ENCODE assay signal across 8 cellular contexts in the genomic region with DNA sequence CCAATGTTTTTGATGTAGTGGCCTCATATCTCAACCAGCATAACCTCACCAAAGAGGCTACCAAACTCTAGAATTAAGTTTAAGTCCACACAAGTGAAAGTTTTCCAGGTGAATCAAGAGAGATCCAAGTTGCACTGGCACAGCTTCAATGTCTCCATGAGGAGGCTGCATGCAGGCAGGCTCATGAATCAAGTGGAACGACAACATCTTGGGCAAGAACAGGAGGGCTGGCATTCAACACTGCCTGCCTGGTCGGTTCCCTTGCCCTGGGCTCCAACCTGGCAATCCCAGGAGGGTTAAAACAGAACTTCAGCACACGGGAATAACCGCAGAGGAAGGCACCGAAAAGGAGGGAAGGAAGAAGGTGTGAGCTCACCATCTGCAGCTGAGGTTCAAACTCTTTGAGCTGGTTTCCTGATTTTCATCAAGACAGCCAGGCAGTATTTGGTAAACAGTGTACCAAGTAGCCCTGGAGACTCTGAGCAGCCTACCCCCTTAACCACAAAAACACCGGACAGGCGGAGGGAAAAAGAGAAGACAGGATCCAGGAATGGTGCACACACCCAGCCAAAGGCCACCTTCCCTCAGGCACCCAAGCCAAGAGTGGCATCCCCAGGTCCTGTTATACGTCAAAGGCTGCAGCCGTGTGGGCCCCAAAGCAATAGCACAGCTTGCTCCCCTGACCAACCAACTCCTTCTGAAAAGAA. TPM values are rescaled to one million over a fixed set of nuclear protein-coding genes. Genes with fewer than 3 reads are reported as not detected.
DNase-seq lines count a peak whose midpoint lies in the region; ATAC-seq and TF ChIP-seq lines count a peak whose summit lies in the region.

No MANE protein-coding gene starts in this region.

- TF ChIP-seq EP300 in esophagus muscularis mucosa (IDR thresholded peaks at IDR 0.05) = no peak

- ATAC-seq in psoas muscle = peak in 2 of 4 donors; percentile 55 to 57
- ATAC-seq in HG03342 (IDR thresholded peaks at IDR 0.05; ENCODE audit: unreplicated experiment) = no peak

- H3K4me2 ChIP-seq in PC-9 = peak overlapping the region; percentile 99

- H3K9me3 ChIP-seq in PC-9 (ENCODE audit: insufficient read depth, low read depth) (no peaks in the 10 kb centered on the region), esophagus muscularis mucosa (no peaks in the 10 kb centered on the region), psoas muscle (no peaks in the 10 kb centered on the region)

- WGBS in esophagus muscularis mucosa = 5% methylated on average over 9 of the region's 9 CpGs
- 7 to 8% (median 8%) methylated on average over 9 of the region's 9 CpGs for WGBS in psoas muscle, 3 donors

- POLR2A ChIA-PET in PC-9 (lab: Charles Lee; ENCODE audit: unreplicated experiment) = interaction anchor here (0.6 to 1.5 kb wide), 8 partner anchors 15 to 1424 kb away, joined by 3 to 10 read pairs (median 4); a partner anchor contains a TSS

- H3K9me2 ChIP-seq in PC-9 (ENCODE audit: insufficient read depth) = no peaks in the 10 kb centered on the region

- CTCF ChIA-PET in PC-9 (lab: Charles Lee) = interaction anchor here (0.8 to 1.2 kb wide), 2 partner anchors 18 to 145 kb away, joined by 3 to 10 read pairs; no protein-coding TSS in a partner anchor

- H3K27me3 ChIP-seq in PC-9 (ENCODE audit: insufficient read depth, low read depth) = no peaks in the 10 kb centered on the region
- no peaks in the 10 kb centered on the region for H3K27me3 ChIP-seq in esophagus muscularis mucosa
- H3K27me3 ChIP-seq in psoas muscle (ENCODE audit: insufficient read depth in 3 of 3, low read length in 2 of 3) = no peaks in the 10 kb centered on the region

- H3K4me1 ChIP-seq in PC-9 (replicated peaks; ENCODE audit: insufficient read depth) = peaks cover 61% of the 10 kb centered on the region
- peaks cover 22 to 62% (median 58%) of the 10 kb centered on the region in 4 donors for H3K4me1 ChIP-seq in esophagus muscularis mucosa
- peaks cover 23% of the 10 kb centered on the region for H3K4me1 ChIP-seq in psoas muscle

- BruUV-seq in PC-9 (replicated peaks; lab: Mats Ljungman, UMichigan) = TSS peak; percentile 46

- intact Hi-C loops in PC-9 (cut with micrococcal nuclease; ENCODE audit: unreplicated experiment) = loop anchor here (2.0 to 5.0 kb wide), 5 partner anchors 19 to 151 kb away; no protein-coding TSS in a partner anchor
- intact Hi-C loops in esophagus muscularis mucosa (cut with DNase I) = no loop called here
- intact Hi-C loops in psoas muscle (cut with DNase I) = loop anchor here in 1 of 2 donors (5.0 kb wide), 2 partner anchors 74 to 106 kb away; a partner anchor contains a TSS

- TF ChIP-seq CTCF in PC-9 (conservative IDR thresholded peaks at IDR 0.05) (no peak), esophagus muscularis mucosa (IDR thresholded peaks at IDR 0.05) (no peak), psoas muscle (IDR thresholded peaks at IDR 0.05) (no peak)

- peaks cover 26% of the 10 kb centered on the region for H4K20me1 ChIP-seq in PC-9 (ENCODE audit: insufficient read depth)

- H2AFZ ChIP-seq in PC-9 = no peak overlapping the region

- DNase-seq in GF-D8 (lab: John Stamatoyannopoulos, UW) (peak; percentile 49), PC-9 (peak; percentile 56 to 75), esophagus muscularis mucosa (ENCODE audit: extremely low spot score) (no peak), psoas muscle (no peak), LoVo (ENCODE audit: low spot score) (no peak), epidermal melanocyte (ENCODE audit: insufficient read length, low spot score) (no peak), hippocampal formation (lab: John Stamatoyannopoulos, UW) (no peak)

- peaks cover 37% of the 10 kb centered on the region; the same call in 1 of the 2 replicates for H3F3A ChIP-seq in PC-9 (ENCODE audit: insufficient read depth, low read depth)

- H3K4me3 ChIP-seq in PC-9 = peak overlapping the region; percentile 66
- H3K4me3 ChIP-seq in esophagus muscularis mucosa = peak overlapping the region; percentile 92 to 97 (median 95)
- H3K4me3 ChIP-seq in psoas muscle = peak overlapping the region; percentile 80

- peaks cover 62% of the 10 kb centered on the region for H3K79me2 ChIP-seq in PC-9 (ENCODE audit: low read depth)

- TF ChIP-seq POLR2A in esophagus muscularis mucosa (IDR thresholded peaks at IDR 0.05; ENCODE audit: low read depth) = no peak

- H3K36me3 ChIP-seq in PC-9 (ENCODE audit: low read depth) (0 out of 2 replicates have a peak, but pooled peaks cover 4% of the 10 kb centered on the region), esophagus muscularis mucosa (no peaks in the 10 kb centered on the region), psoas muscle (ENCODE audit: insufficient read depth in 1 of 2, low read depth in 1 of 2) (no peaks in the 10 kb centered on the region)

- peak overlapping the region; percentile 45 for H3K27ac ChIP-seq in PC-9
- H3K27ac ChIP-seq in esophagus muscularis mucosa (replicated peaks in 1 of 4) = peak overlapping the region; percentile 80 to 89 (median 88)
- H3K27ac ChIP-seq in psoas muscle = peak overlapping the region; percentile 82

RNA-seq across cellular contexts. Expression of a gene that starts 1.4 kb away (rescaled TPM):
- total RNA-seq in PC-9 (2021) (102 and 103 TPM in 2 replicates), esophagus muscularis mucosa (100 to 1,000 TPM in 3 of 4 donors, 10 to 100 TPM in 1; 91.1 to 147 (median 116) TPM), psoas muscle (10 to 100 TPM; 27.9 to 52.2 (median 38.4) TPM)
- 10 to 100 TPM; 21.0 to 31.4 (median 26.0) TPM for polyA plus RNA-seq in psoas muscle

Comparison
In these comparisons a context has a peak if more than half of its experiments do, and no peak if none do; other contexts are left out.
1. DNase-seq: peak in GF-D8 (single experiment) and PC-9 (2 of 2); none in esophagus muscularis mucosa (single experiment), psoas muscle (0 of 2), LoVo (single experiment), epidermal melanocyte (single experiment) and hippocampal formation (0 of 2).
2. Peak in every context shown above with its lines, with median percentiles within 50 percentile points of each other: H3K27ac ChIP-seq and H3K4me3 ChIP-seq.